In the genomic region with DNA sequence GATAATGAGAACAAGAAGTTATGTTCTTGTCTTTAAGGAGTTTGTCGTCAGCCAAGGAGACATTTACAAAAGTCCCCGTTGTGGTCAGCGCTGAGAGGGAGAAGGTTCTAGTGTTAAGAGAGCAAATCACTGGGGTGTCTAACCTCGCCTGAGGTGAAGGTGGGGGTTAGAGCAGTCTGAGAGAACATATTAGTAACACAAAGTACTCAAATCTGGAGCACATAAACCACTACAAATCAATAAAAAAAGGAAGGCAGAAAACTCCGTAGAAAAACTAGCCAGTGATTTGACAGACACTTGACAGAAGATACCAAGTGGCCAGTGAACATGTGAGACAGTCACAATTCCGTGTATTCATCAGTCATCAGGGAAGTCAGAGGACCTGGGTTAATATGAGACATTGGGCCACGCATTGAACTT, we compare ENCODE assay signal across 9 cellular contexts. TPM values are rescaled to one million over a fixed set of nuclear protein-coding genes. Genes with fewer than 3 reads are reported as not detected.
DNase-seq lines count a peak whose midpoint lies in the region; ATAC-seq and TF ChIP-seq lines count a peak whose summit lies in the region.
"Had no signal": no experiment of that assay in that cellular context is flagged by ENCODE, and none has a peak within 500 bp of the region (broad histone marks: within the 10 kb centered on the region; RNA-seq: fewer than 3 reads in every experiment).

No MANE protein-coding gene starts in this region.

- ATAC-seq in GM18499 (IDR thresholded peaks at IDR 0.05; ENCODE audit: insufficient read depth, unreplicated experiment): peak; percentile 53
- ATAC-seq in GM21723 (IDR thresholded peaks at IDR 0.05; ENCODE audit: unreplicated experiment): peak; percentile 69
- ATAC-seq in gastrocnemius medialis: peak; percentile 69 to 78
- no peak for ATAC-seq in GM19324 (IDR thresholded peaks at IDR 0.05; ENCODE audit: low FRiP score, unreplicated experiment)
- ATAC-seq: left lung had no signal

- H3K27ac ChIP-seq in caudate nucleus (ENCODE audit: low read depth, low read length) (peak overlapping the region; percentile 63), gastrocnemius medialis (peak overlapping the region; percentile 60 to 81 (median 68)), MM.1S (ENCODE audit: low read length) (no peak overlapping the region)
- H3K27ac ChIP-seq: left lung had no signal

- H3K4me2 ChIP-seq in MM.1S (ENCODE audit: low read depth, low read length): no peak overlapping the region

- no peak for TF ChIP-seq POLR2A in gastrocnemius medialis (IDR thresholded peaks at IDR 0.05)

- H3K4me1 ChIP-seq in gastrocnemius medialis: peaks cover 52 to 69% of the 10 kb centered on the region in 2 donors
- no peaks in the 10 kb centered on the region for H3K4me1 ChIP-seq in MM.1S (ENCODE audit: low read length)

- no peak overlapping the region for H3K9ac ChIP-seq in MM.1S (ENCODE audit: low read length)

- no peaks in the 10 kb centered on the region for H3F3A ChIP-seq in MM.1S (ENCODE audit: insufficient read depth, low read length)

- H3K4me3 ChIP-seq in gastrocnemius medialis: no peak overlapping the region
- no peak overlapping the region for H3K4me3 ChIP-seq in MM.1S (ENCODE audit: low read length)
- H3K4me3 ChIP-seq: left lung had no signal

- in situ Hi-C loops in gastrocnemius medialis (cut with MboI; ENCODE audit: low sequenced_read_pairs in 4 of 4): no loop called here
- in situ Hi-C loops in GM13977 (cut with MboI; ENCODE audit: low pct_unique_long_range_greater_than_20kb, low sequenced_read_pairs, unreplicated experiment): no loop called here

- no peaks in the 10 kb centered on the region for H4K20me1 ChIP-seq in MM.1S (ENCODE audit: insufficient read depth, low read length)

- no peak overlapping the region for H2AFZ ChIP-seq in MM.1S (ENCODE audit: low read length)

- intact Hi-C loops in gastrocnemius medialis (cut with DNase I; ENCODE audit: low total_unique reads): no loop called here

- TF ChIP-seq CTCF in gastrocnemius medialis (IDR thresholded peaks at IDR 0.05 in 4 of 5, conservative IDR thresholded peaks at IDR 0.05 in 1 of 5): no peak
- no peak for TF ChIP-seq CTCF in MM.1S (IDR thresholded peaks at IDR 0.05; ENCODE audit: low read length)
- no peak for TF ChIP-seq CTCF in GM13977 (IDR thresholded peaks at IDR 0.05; ENCODE audit: extremely low read depth, insufficient read depth, missing control alignments)

- H3K79me2 ChIP-seq in MM.1S (ENCODE audit: low read length): peaks cover 22% of the 10 kb centered on the region; the same call in 1 of the 2 replicates

- H3K36me3 ChIP-seq in gastrocnemius medialis: peaks cover 0 to 25% of the 10 kb centered on the region in 2 donors
- H3K36me3 ChIP-seq in MM.1S (replicated peaks; ENCODE audit: insufficient read depth, low read length): no peaks in the 10 kb centered on the region

- H3K9me3 ChIP-seq in gastrocnemius medialis (no peaks in the 10 kb centered on the region), MM.1S (replicated peaks; ENCODE audit: insufficient read depth, low read length) (no peaks in the 10 kb centered on the region)
- H3K9me3 ChIP-seq: left lung had no signal

- DNase-seq in caudate nucleus (lab: John Stamatoyannopoulos, UW) (no peak), gastrocnemius medialis (no peak), MM.1S (no peak), GM13977 (ENCODE audit: low spot score) (no peak)
- DNase-seq: foreskin melanocyte, left lung had no signal

- no peaks in the 10 kb centered on the region for H3K9me2 ChIP-seq in MM.1S (replicated peaks; ENCODE audit: insufficient read depth, low read length)

- no peaks in the 10 kb centered on the region for H3K27me3 ChIP-seq in gastrocnemius medialis
- H3K27me3 ChIP-seq in MM.1S (replicated peaks; ENCODE audit: insufficient read depth, low read length): no peaks in the 10 kb centered on the region
- H3K27me3 ChIP-seq: left lung had no signal

RNA-seq across cellular contexts. Expression of a gene that starts 45.4 kb away (rescaled TPM):
- 10 to 100 TPM in 3 of 4 donors, 1 to 10 TPM in 1; 9.0 to 18.5 (median 14.5) TPM for total RNA-seq in gastrocnemius medialis

RNA-seq across cellular contexts. Expression of a gene that starts 52.4 kb away (rescaled TPM):
- total RNA-seq in gastrocnemius medialis: 10 to 100 TPM; 19.1 to 40.0 (median 25.4) TPM

RNA-seq across cellular contexts. Expression of a gene that starts 59.3 kb away (rescaled TPM):
- 10 to 100 TPM; 59.6 to 87.5 (median 76.3) TPM for total RNA-seq in gastrocnemius medialis
